Comparison of ENCODE assay signal across 8 cellular contexts in the genomic region with DNA sequence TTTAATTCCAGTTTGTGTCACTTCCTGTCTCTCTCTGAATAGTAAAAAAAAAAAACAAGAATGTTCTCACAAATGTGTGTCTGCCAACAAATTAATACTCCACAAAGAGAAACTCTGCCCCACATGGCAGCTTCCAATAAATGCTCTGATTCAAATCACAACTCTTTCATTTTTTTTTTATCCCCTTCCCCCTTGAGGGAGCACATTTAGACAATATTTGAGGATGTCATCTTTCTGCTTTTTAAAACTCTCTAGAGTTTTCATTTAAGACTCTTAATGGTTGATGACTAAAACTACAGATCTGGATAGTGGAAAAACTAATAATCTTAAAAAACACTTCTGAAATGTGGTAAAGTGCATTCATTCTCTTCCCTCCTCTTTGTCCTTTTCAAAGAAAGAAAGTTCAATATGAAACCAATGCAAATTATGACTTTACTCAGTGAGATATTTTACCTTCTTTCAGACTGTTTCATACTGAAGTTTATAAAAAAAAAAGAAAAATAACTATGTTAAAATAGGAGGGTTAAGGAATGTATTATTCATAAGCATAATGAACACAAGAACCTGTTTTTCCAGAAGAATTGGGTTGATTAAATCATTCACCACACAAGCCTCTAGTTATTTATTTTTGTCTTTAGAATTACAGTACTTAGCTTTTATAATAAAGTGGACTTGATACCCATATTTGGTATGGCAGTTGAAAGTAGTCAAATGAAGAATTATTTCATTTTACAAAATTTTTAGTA. TPM values are rescaled to one million over a fixed set of nuclear protein-coding genes. Genes with fewer than 3 reads are reported as not detected.
DNase-seq lines count a peak whose midpoint lies in the region; ATAC-seq, FAIRE-seq and TF ChIP-seq lines count a peak whose summit lies in the region.

No MANE protein-coding gene starts in this region.

- peak overlapping the region; percentile 58 to 79 (median 78) for H3K4me3 Mint-ChIP-seq in CD4-positive, CD25-positive, alpha-beta regulatory T cell
- peak overlapping the region in 3 of 5 experiments; percentile 35 to 74 (median 70) for H3K4me3 Mint-ChIP-seq in brain

- no peak for TF ChIP-seq CTCF in brain (conservative IDR thresholded peaks at IDR 0.05)
- no peak for TF ChIP-seq CTCF in left lung (IDR thresholded peaks at IDR 0.05)

- peaks cover 0 to 4% (median 0%) of the 10 kb centered on the region in 7 donors for H3K9me3 Mint-ChIP-seq in CD4-positive, CD25-positive, alpha-beta regulatory T cell
- no peaks in the 10 kb centered on the region for H3K9me3 Mint-ChIP-seq in brain

- FAIRE-seq in urothelium cell line (lab: Jason Lieb, UNC) (no peak), GM12891 (lab: Jason Lieb, UNC) (no peak)

- intact Hi-C loops in left lung (cut with DNase I): no loop called here

- no peaks in the 10 kb centered on the region for H3K9me3 ChIP-seq in CD4-positive, CD25-positive, alpha-beta regulatory T cell (ENCODE audit: control insufficient read depth in 2 of 2, low read length in 2 of 2)
- no peaks in the 10 kb centered on the region for H3K9me3 ChIP-seq in KOPT-K1 (ENCODE audit: insufficient read depth, low read length, poor library complexity, severe bottlenecking)
- no peaks in the 10 kb centered on the region for H3K9me3 ChIP-seq in left lung

- TF ChIP-seq POLR2A in GM12891 (IDR thresholded peaks at IDR 0.05; ENCODE audit: low read depth, low read length): no peak

- peaks cover 54% of the 10 kb centered on the region for H3K36me3 Mint-ChIP-seq in CD4-positive, CD25-positive, alpha-beta regulatory T cell
- peaks cover 59% of the 10 kb centered on the region for H3K36me3 Mint-ChIP-seq in brain

- DNase-seq in CD4-positive, CD25-positive, alpha-beta regulatory T cell: peak in 2 of 3 donors; percentile 50 to 63
- DNase-seq in left lung (no peak), urothelium cell line (ENCODE audit: low spot score) (peak; percentile 42), mesenteric fat pad (ENCODE audit: low spot score) (no peak), GM12891 (ENCODE audit: insufficient read length, low spot score) (no peak)

- H3K27ac ChIP-seq in CD4-positive, CD25-positive, alpha-beta regulatory T cell (ENCODE audit: insufficient read depth, low read length, poor library complexity, severe bottlenecking): peak overlapping the region; percentile 76
- H3K27ac ChIP-seq in KOPT-K1 (ENCODE audit: low read depth, low read length, poor library complexity, severe bottlenecking): peak overlapping the region; percentile 29
- H3K27ac ChIP-seq in left lung: peak overlapping the region; percentile 67 to 88

- H3K36me3 ChIP-seq in CD4-positive, CD25-positive, alpha-beta regulatory T cell (ENCODE audit: control insufficient read depth, insufficient read depth, low read length): peaks cover 52% of the 10 kb centered on the region
- H3K36me3 ChIP-seq in KOPT-K1 (ENCODE audit: insufficient read depth, low read length) (peaks cover 79% of the 10 kb centered on the region), left lung (peaks cover 0 to 20% of the 10 kb centered on the region in 2 donors)

- peaks cover 46% of the 10 kb centered on the region for H3K4me1 ChIP-seq in CD4-positive, CD25-positive, alpha-beta regulatory T cell (ENCODE audit: control insufficient read depth, insufficient read depth, low read length, poor library complexity, severe bottlenecking)
- H3K4me1 ChIP-seq in left lung: peaks cover 30 to 61% of the 10 kb centered on the region in 2 donors

- H3K27me3 ChIP-seq in CD4-positive, CD25-positive, alpha-beta regulatory T cell (ENCODE audit: control insufficient read depth, insufficient read depth, low read length): no peaks in the 10 kb centered on the region
- no peaks in the 10 kb centered on the region for H3K27me3 ChIP-seq in left lung

- H3K4me1 Mint-ChIP-seq in CD4-positive, CD25-positive, alpha-beta regulatory T cell: peaks cover 42 to 64% (median 53%) of the 10 kb centered on the region in 4 donors
- H3K4me1 Mint-ChIP-seq in brain: peaks cover 50% of the 10 kb centered on the region

- H3K4me3 ChIP-seq in CD4-positive, CD25-positive, alpha-beta regulatory T cell (ENCODE audit: low read depth, low read length): peak overlapping the region; percentile 73
- no peak overlapping the region for H3K4me3 ChIP-seq in left lung

- peak overlapping the region; percentile 86 to 95 (median 94) for H3K27ac Mint-ChIP-seq in CD4-positive, CD25-positive, alpha-beta regulatory T cell
- H3K27ac Mint-ChIP-seq in brain: peak overlapping the region; percentile 10 to 95 (median 91)

- peak; percentile 28 to 56 for ATAC-seq in CD4-positive, CD25-positive, alpha-beta regulatory T cell (ENCODE audit: low read depth in 2 of 2)
- ATAC-seq in GM21360 (IDR thresholded peaks at IDR 0.05; ENCODE audit: unreplicated experiment): peak; percentile 39
- ATAC-seq in left lung: peak; percentile 63

- no peaks in the 10 kb centered on the region for H3K27me3 Mint-ChIP-seq in CD4-positive, CD25-positive, alpha-beta regulatory T cell
- no peaks in the 10 kb centered on the region for H3K27me3 Mint-ChIP-seq in brain

TF ChIP-seq in GM12891, 5 proteins besides CTCF, POLR2A, EP300 and RAD21:
- no peak for TF ChIP-seq POLR2AphosphoS5 (IDR thresholded peaks at IDR 0.05; ENCODE audit: low read depth, low read length)

RNA-seq across cellular contexts. Expression of gene ARID5B, which starts 42.4 kb away (rescaled TPM):
- 169 TPM for total RNA-seq in CD4-positive, CD25-positive, alpha-beta regulatory T cell
- 10 to 100 TPM; 58.1 to 67.2 (median 62.5) TPM for polyA plus RNA-seq in CD4-positive, CD25-positive, alpha-beta regulatory T cell
- polyA plus RNA-seq in brain (ENCODE audit: insufficient read depth, low read depth, low replicate concordance): 2.5 TPM
- 10 to 100 TPM; 29.9 to 37.9 TPM for total RNA-seq in left lung
- 126 TPM for total RNA-seq in mesenteric fat pad
- polyA plus RNA-seq in GM12891 (2012; ENCODE audit: low read depth, missing spikeins): 1.9 TPM

Comparison
In these comparisons a context has a peak if more than half of its experiments do, and no peak if none do; other contexts are left out.
1. DNase-seq: peak in CD4-positive, CD25-positive, alpha-beta regulatory T cell (2 of 3) and urothelium cell line (single experiment); none in left lung (0 of 2), mesenteric fat pad (single experiment) and GM12891 (single experiment).
2. Peak in every context shown above with its lines, with median percentiles within 50 percentile points of each other: ATAC-seq and H3K27ac ChIP-seq.